In genomic region chr1:51559064-51559500, GRCh38 we compare ENCODE assay signal across 1 cellular context.
TF ChIP-seq lines count a peak whose summit lies in the region.

No MANE protein-coding gene starts in this region.

TF ChIP-seq in HCT116, 20 proteins besides CTCF, POLR2A, EP300 and RAD21 (continued from another document):
- TF ChIP-seq, protein P1, sequence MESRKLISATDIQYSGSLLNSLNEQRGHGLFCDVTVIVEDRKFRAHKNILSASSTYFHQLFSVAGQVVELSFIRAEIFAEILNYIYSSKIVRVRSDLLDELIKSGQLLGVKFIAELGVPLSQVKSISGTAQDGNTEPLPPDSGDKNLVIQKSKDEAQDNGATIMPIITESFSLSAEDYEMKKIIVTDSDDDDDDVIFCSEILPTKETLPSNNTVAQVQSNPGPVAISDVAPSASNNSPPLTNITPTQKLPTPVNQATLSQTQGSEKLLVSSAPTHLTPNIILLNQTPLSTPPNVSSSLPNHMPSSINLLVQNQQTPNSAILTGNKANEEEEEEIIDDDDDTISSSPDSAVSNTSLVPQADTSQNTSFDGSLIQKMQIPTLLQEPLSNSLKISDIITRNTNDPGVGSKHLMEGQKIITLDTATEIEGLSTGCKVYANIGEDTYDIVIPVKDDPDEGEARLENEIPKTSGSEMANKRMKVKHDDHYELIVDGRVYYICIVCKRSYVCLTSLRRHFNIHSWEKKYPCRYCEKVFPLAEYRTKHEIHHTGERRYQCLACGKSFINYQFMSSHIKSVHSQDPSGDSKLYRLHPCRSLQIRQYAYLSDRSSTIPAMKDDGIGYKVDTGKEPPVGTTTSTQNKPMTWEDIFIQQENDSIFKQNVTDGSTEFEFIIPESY (IDR thresholded peaks at IDR 0.05; ENCODE audit: extremely low read depth, insufficient replicate concordance, low read length) = no peak
- no peak for TF ChIP-seq MAX (IDR thresholded peaks at IDR 0.05)
